Comparison of ENCODE assay signal across 24 cellular contexts in the genomic region with DNA sequence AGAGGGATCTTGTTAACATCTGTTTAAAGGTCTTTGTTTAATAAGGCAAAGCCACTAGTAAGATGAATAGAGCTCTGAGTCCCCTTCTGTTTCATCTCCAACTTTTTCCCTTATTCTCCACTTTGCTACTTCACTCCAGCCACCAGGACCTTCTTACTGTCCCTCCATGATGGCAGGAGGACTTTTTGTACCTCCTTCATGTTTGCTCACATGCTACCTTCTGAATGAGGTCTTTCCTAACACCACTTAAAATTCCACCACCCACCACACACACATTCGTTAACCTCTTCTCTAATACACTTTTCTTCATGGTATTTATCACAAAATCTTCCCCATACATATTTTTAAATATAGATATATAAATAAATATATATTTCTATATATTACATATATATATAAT.
DNase-seq lines count a peak whose midpoint lies in the region; ATAC-seq, FAIRE-seq and TF ChIP-seq lines count a peak whose summit lies in the region.
"Had no signal": no experiment of that assay in that cellular context is flagged by ENCODE, and none has a peak within 500 bp of the region (broad histone marks: within the 10 kb centered on the region; RNA-seq: fewer than 3 reads in every experiment).

No MANE protein-coding gene starts in this region.

- no peak for TF ChIP-seq RAD21 in A549 (conservative IDR thresholded peaks at IDR 0.05 in 1 of 2, IDR thresholded peaks at IDR 0.05 in 1 of 2)

- peaks cover 15% of the 10 kb centered on the region for H3K4me1 Mint-ChIP-seq in memory B cell
- H3K4me1 Mint-ChIP-seq in progenitor cell of endocrine pancreas (ENCODE audit: low read depth), result no peaks in the 10 kb centered on the region
- H3K4me1 Mint-ChIP-seq: CD4-positive, CD25-positive, alpha-beta regulatory T cell had no signal

- H3K27me3 Mint-ChIP-seq in memory B cell (no peaks in the 10 kb centered on the region), progenitor cell of endocrine pancreas (no peaks in the 10 kb centered on the region)

- H3K27ac Mint-ChIP-seq in memory B cell (peak overlapping the region; percentile 29), progenitor cell of endocrine pancreas (peak overlapping the region; percentile 14)

- TF ChIP-seq CTCF in A549 (IDR thresholded peaks at IDR 0.05) (no peak), progenitor cell of endocrine pancreas (IDR thresholded peaks at IDR 0.05; ENCODE audit: unreplicated experiment) (no peak)

- WGBS in A549 (ENCODE audit: missing lambda C conversion rate), result 93% methylated on average over 1 of the region's 1 CpG

- FAIRE-seq in A549 (lab: Jason Lieb, UNC), result no peak
- FAIRE-seq: GM18507, HTR-8/SVneo, RCC 7860 had no signal

- ATAC-seq in A549 (peak in 1 of 2 experiments; percentile 31; a peak in 1 of 6 replicates), memory B cell (ENCODE audit: low read depth) (no peak), GM21515 (IDR thresholded peaks at IDR 0.05; ENCODE audit: unreplicated experiment) (no peak)

- no peak overlapping the region for H3K4me3 ChIP-seq in A549
- H3K4me3 ChIP-seq: BLaER1, GM23248 had no signal

- no peak for TF ChIP-seq POLR2A in A549 (IDR thresholded peaks at IDR 0.05; ENCODE audit: low read length)

- POLR2A ChIA-PET in A549 (lab: Yijun Ruan, JAX), result no interaction called here

- H3K4me3 Mint-ChIP-seq in memory B cell (no peak overlapping the region), progenitor cell of endocrine pancreas (ENCODE audit: low read depth) (no peak overlapping the region)
- H3K4me3 Mint-ChIP-seq: CD4-positive, CD25-positive, alpha-beta regulatory T cell; H9 had no signal

- no peak for TF ChIP-seq EP300 in A549 (IDR thresholded peaks at IDR 0.05)

- peaks cover 40% of the 10 kb centered on the region for H3K4me1 ChIP-seq in A549
- H3K4me1 ChIP-seq: BLaER1 had no signal

- H3K9me3 Mint-ChIP-seq in memory B cell, result no peaks in the 10 kb centered on the region
- H3K9me3 Mint-ChIP-seq in progenitor cell of endocrine pancreas (ENCODE audit: low read depth), result no peaks in the 10 kb centered on the region
- H3K9me3 Mint-ChIP-seq: CD4-positive, CD25-positive, alpha-beta regulatory T cell had no signal

- no peaks in the 10 kb centered on the region for H3K9me3 ChIP-seq in A549
- H3K9me3 ChIP-seq: BLaER1, SK-N-SH had no signal

- DNase-seq in A549 (ENCODE audit: low read depth in 1 of 2, low spot score in 1 of 2) (no peak), NCI-H69 (lab: John Stamatoyannopoulos, UW) (peak; percentile 37), memory B cell (ENCODE audit: low spot score in 2 of 2) (no peak), progenitor cell of endocrine pancreas (ENCODE audit: low spot score, unreplicated experiment) (no peak), NCI-H226 (no peak), mucosa of gallbladder (ENCODE audit: low spot score) (no peak), HUDEP-2 (lab: John Stamatoyannopoulos, UW; ENCODE audit: unreplicated experiment in 76 of 76) (no peak)
- DNase-seq: 8988T; CD4-positive, CD25-positive, alpha-beta regulatory T cell; DMS53; GM23248; H9; NCI-H1048; NCI-H1417; NCI-H1694; NCI-H2029 treated with DMSO at 0.1 percent for 48 hours; NCI-H510A; SK-N-SH had no signal

- no peak overlapping the region for H3K4me2 ChIP-seq in A549
- H3K4me2 ChIP-seq: BLaER1, KMS-11, SK-N-SH had no signal

- H3K27ac ChIP-seq in A549, result peak overlapping the region; percentile 51 to 64; a peak in 4 of 6 replicates
- H3K27ac ChIP-seq: BLaER1, GM23248, KMS-11 had no signal

- H3K36me3 Mint-ChIP-seq in memory B cell, result no peaks in the 10 kb centered on the region
- H3K36me3 Mint-ChIP-seq in progenitor cell of endocrine pancreas (ENCODE audit: insufficient read depth), result no peaks in the 10 kb centered on the region
- H3K36me3 Mint-ChIP-seq: CD4-positive, CD25-positive, alpha-beta regulatory T cell had no signal

- CTCF ChIA-PET in A549 (lab: Yijun Ruan, JAX), result interaction anchor here (1.0 to 3.0 kb wide), 6 partner anchors 10 to 282 kb away, joined by 3 to 20 read pairs (median 6); no protein-coding TSS in a partner anchor

TF ChIP-seq in A549, 52 proteins besides CTCF, POLR2A, EP300 and RAD21:
- TF ChIP-seq FOXS1 (CRISPR knock-in tag; IDR thresholded peaks at IDR 0.05), result no peak
- TF ChIP-seq NPAS2 (CRISPR knock-in tag; IDR thresholded peaks at IDR 0.05; ENCODE audit: borderline replicate concordance), result no peak
- TF ChIP-seq NR3C1 (IDR thresholded peaks at IDR 0.05), result no peak
- no peak for TF ChIP-seq MAFK (IDR thresholded peaks at IDR 0.05; ENCODE audit: partially characterized antibody)
- no peak for TF ChIP-seq HOXB5 (CRISPR knock-in tag; IDR thresholded peaks at IDR 0.05)
- TF ChIP-seq FOSB (CRISPR knock-in tag; IDR thresholded peaks at IDR 0.05), result no peak
- TF ChIP-seq EHF (CRISPR knock-in tag; IDR thresholded peaks at IDR 0.05), result no peak
- no peak for TF ChIP-seq HOXA7 (CRISPR knock-in tag; IDR thresholded peaks at IDR 0.05)
- no peak for TF ChIP-seq TFCP2L1 (CRISPR knock-in tag; IDR thresholded peaks at IDR 0.05)
